ENCODE assay signal across 17 cellular contexts in genomic region chr3:2656806-2657205, GRCh38.
DNase-seq lines count a peak whose midpoint lies in the region; ATAC-seq and TF ChIP-seq lines count a peak whose summit lies in the region.
"Had no signal": no experiment of that assay in that cellular context is flagged by ENCODE, and none has a peak within 500 bp of the region (broad histone marks: within the 10 kb centered on the region; RNA-seq: fewer than 3 reads in every experiment).

No MANE protein-coding gene starts in this region.

- TF ChIP-seq CTCF in endodermal cell (conservative IDR thresholded peaks at IDR 0.05), result no peak
- TF ChIP-seq CTCF in omental fat pad (IDR thresholded peaks at IDR 0.05), result no peak
- no peak for TF ChIP-seq CTCF in ascending aorta (IDR thresholded peaks at IDR 0.05)

- no peaks in the 10 kb centered on the region for H3K4me1 ChIP-seq in endodermal cell (ENCODE audit: control insufficient read depth, insufficient read depth, low read length)
- peaks cover 0 to 14% of the 10 kb centered on the region in 2 donors for H3K4me1 ChIP-seq in ascending aorta
- H3K4me1 ChIP-seq: A549; BLaER1 treated with 17β-estradiol and CSF1 and Interleukin-3, amounts not matched to agents 10 nM and 100 nM had no signal

- ATAC-seq in omental fat pad (ENCODE audit: low FRiP score) (peak; percentile 67), GM19035 (IDR thresholded peaks at IDR 0.05; ENCODE audit: unreplicated experiment) (no peak)
- ATAC-seq: A549, Right ventricle myocardium inferior had no signal

- H3K27ac Mint-ChIP-seq in endodermal cell, result peak overlapping the region; percentile 1
- H3K27ac Mint-ChIP-seq: CD8-positive, alpha-beta memory T cell had no signal

- 85 to 93% methylated on average over 3 of the region's 3 CpGs for WGBS in endodermal cell (ENCODE audit: insufficient coverage in 1 of 2, insufficient read length in 1 of 2), 2 experiments

- H3K4me3 Mint-ChIP-seq in endodermal cell, result no peak overlapping the region
- H3K4me3 Mint-ChIP-seq: CD8-positive, alpha-beta memory T cell had no signal

- no peak overlapping the region for H3K9ac ChIP-seq in endodermal cell (ENCODE audit: extremely low read depth, low read length, poor library complexity, severe bottlenecking)
- H3K9ac ChIP-seq: BLaER1 treated with 17β-estradiol and CSF1 and Interleukin-3, amounts not matched to agents 10 nM and 100 nM; KMS-11 had no signal

- H3K36me3 ChIP-seq in endodermal cell (ENCODE audit: control insufficient read depth, insufficient read depth, low read length) (no peaks in the 10 kb centered on the region), ascending aorta (no peaks in the 10 kb centered on the region)
- H3K36me3 ChIP-seq: BLaER1 treated with 17β-estradiol and CSF1 and Interleukin-3, amounts not matched to agents 10 nM and 100 nM had no signal

- no peak overlapping the region for H3K4me3 ChIP-seq in endodermal cell (ENCODE audit: low read length)
- no peak overlapping the region for H3K4me3 ChIP-seq in ascending aorta
- H3K4me3 ChIP-seq: A549; BLaER1 treated with 17β-estradiol and CSF1 and Interleukin-3, amounts not matched to agents 10 nM and 100 nM had no signal

- DNase-seq in HCEC 1CT (peak; percentile 54), endodermal cell (no peak), inferior parietal cortex (ENCODE audit: extremely low spot score) (peak; percentile 17), omental fat pad (ENCODE audit: low spot score) (no peak), ascending aorta (ENCODE audit: low spot score in 2 of 2) (no peak), globus pallidus (ENCODE audit: low spot score) (no peak)
- DNase-seq: CD8-positive, alpha-beta memory T cell; NCI-H1092 treated with DMSO at 0.1 percent for 48 hours; NCI-H1694; NCI-H2107; NCI-H510A; NCI-H748 treated with DMSO at 0.1 percent for 48 hours had no signal

- H3K27ac ChIP-seq in endodermal cell (ENCODE audit: low read depth, low read length) (no peak overlapping the region), ascending aorta (no peak overlapping the region)
- H3K27ac ChIP-seq: A549; BLaER1 treated with 17β-estradiol and CSF1 and Interleukin-3, amounts not matched to agents 10 nM and 100 nM; KMS-11 had no signal

- H3K4me1 Mint-ChIP-seq in endodermal cell, result peaks cover 32% of the 10 kb centered on the region
- H3K4me1 Mint-ChIP-seq: CD8-positive, alpha-beta memory T cell had no signal

- H3K9me3 Mint-ChIP-seq in endodermal cell, result no peaks in the 10 kb centered on the region
- H3K9me3 Mint-ChIP-seq: CD8-positive, alpha-beta memory T cell had no signal

- no peaks in the 10 kb centered on the region for H3K9me3 ChIP-seq in endodermal cell (ENCODE audit: control insufficient read depth, low read length)
- H3K9me3 ChIP-seq in ascending aorta, result no peaks in the 10 kb centered on the region
- H3K9me3 ChIP-seq: A549; BLaER1 treated with 17β-estradiol and CSF1 and Interleukin-3, amounts not matched to agents 10 nM and 100 nM had no signal

- intact Hi-C loops in ascending aorta (cut with DNase I), result no loop called here

- H3K27me3 Mint-ChIP-seq in endodermal cell (ENCODE audit: insufficient read depth), result no peaks in the 10 kb centered on the region

- no peaks in the 10 kb centered on the region for H3K36me3 Mint-ChIP-seq in endodermal cell (ENCODE audit: low read depth)
- H3K36me3 Mint-ChIP-seq: CD8-positive, alpha-beta memory T cell had no signal

- H3K27me3 ChIP-seq in endodermal cell (ENCODE audit: control insufficient read depth, insufficient read depth, low read length, poor library complexity, severe bottlenecking) (no peaks in the 10 kb centered on the region), ascending aorta (no peaks in the 10 kb centered on the region)
- H3K27me3 ChIP-seq: BLaER1 treated with 17β-estradiol and CSF1 and Interleukin-3, amounts not matched to agents 10 nM and 100 nM had no signal

Comparison
In these comparisons a context has a peak if more than half of its experiments do, and no peak if none do; other contexts are left out.
1. DNase-seq: peak in HCEC 1CT (single experiment) and inferior parietal cortex (single experiment); none in endodermal cell (single experiment), omental fat pad (single experiment), ascending aorta (0 of 2) and globus pallidus (single experiment).